Comparison of ENCODE assay signal across 25 cellular contexts in genomic region chr11:107583629-107584195, GRCh38. TPM values are rescaled to one million over a fixed set of nuclear protein-coding genes. Genes with fewer than 3 reads are reported as not detected.
DNase-seq lines count a peak whose midpoint lies in the region; ATAC-seq and TF ChIP-seq lines count a peak whose summit lies in the region.
"Had no signal": no experiment of that assay in that cellular context is flagged by ENCODE, and none has a peak within 500 bp of the region (broad histone marks: within the 10 kb centered on the region; RNA-seq: fewer than 3 reads in every experiment).

No MANE protein-coding gene starts in this region.

- ATAC-seq in RWPE2 (ENCODE audit: low read depth) (peak; percentile 70), heart left ventricle (no peak)
- ATAC-seq: stimulated activated memory B cell treated with anti-CD40 and anti-IgM and Interleukin-4, amounts not matched to agents 10 μg/mL and 1 μg/mL and 100 μg/mL, for 72 hours had no signal

- no peak overlapping the region for H3K4me3 Mint-ChIP-seq in HFFc6
- H3K4me3 Mint-ChIP-seq: central memory CD8-positive, alpha-beta T cell; H9; stimulated activated memory B cell treated with anti-CD40 and anti-IgM and Interleukin-4, amounts not matched to agents 10 μg/mL and 1 μg/mL and 100 μg/mL, for 72 hours had no signal

- no peaks in the 10 kb centered on the region for H3K36me3 Mint-ChIP-seq in HFFc6 (ENCODE audit: low read depth)
- H3K36me3 Mint-ChIP-seq: stimulated activated memory B cell treated with anti-CD40 and anti-IgM and Interleukin-4, amounts not matched to agents 10 μg/mL and 1 μg/mL and 100 μg/mL, for 72 hours had no signal

- H3K27me3 ChIP-seq in RWPE2 (ENCODE audit: insufficient read depth, poor library complexity, severe bottlenecking) (no peaks in the 10 kb centered on the region), heart left ventricle (peaks cover 0 to 41% (median 0%) of the 10 kb centered on the region in 9 donors)
- H3K27me3 ChIP-seq: testis, vagina had no signal

- TF ChIP-seq POLR2A in heart left ventricle (IDR thresholded peaks at IDR 0.05), result no peak

- H3K36me3 ChIP-seq in RWPE2 (ENCODE audit: low read depth), result no peaks in the 10 kb centered on the region
- H3K36me3 ChIP-seq in heart left ventricle, result no peaks in the 10 kb centered on the region
- H3K36me3 ChIP-seq: vagina, WERI-Rb-1 had no signal

- H3K4me1 ChIP-seq in RWPE2 (ENCODE audit: insufficient read depth, poor library complexity, severe bottlenecking) (peaks cover 8% of the 10 kb centered on the region), heart left ventricle (no peaks in the 10 kb centered on the region)
- H3K4me1 ChIP-seq: testis, vagina had no signal

- H3K4me1 Mint-ChIP-seq in HFFc6 (ENCODE audit: low read depth), result peaks cover 39% of the 10 kb centered on the region
- H3K4me1 Mint-ChIP-seq: central memory CD8-positive, alpha-beta T cell; stimulated activated memory B cell treated with anti-CD40 and anti-IgM and Interleukin-4, amounts not matched to agents 10 μg/mL and 1 μg/mL and 100 μg/mL, for 72 hours had no signal

- H3K4me3 ChIP-seq in RWPE2 (ENCODE audit: severe bottlenecking) (no peak overlapping the region), heart left ventricle (no peak overlapping the region)
- H3K4me3 ChIP-seq: lung, PC-9, testis, vagina had no signal

- intact Hi-C loops in heart left ventricle (cut with DNase I), result no loop called here

- no peak overlapping the region for H3K27ac Mint-ChIP-seq in HFFc6
- H3K27ac Mint-ChIP-seq: H9; stimulated activated memory B cell treated with anti-CD40 and anti-IgM and Interleukin-4, amounts not matched to agents 10 μg/mL and 1 μg/mL and 100 μg/mL, for 72 hours had no signal

- peaks cover 2% of the 10 kb centered on the region for H3K27me3 Mint-ChIP-seq in HFFc6 (ENCODE audit: insufficient read depth)

- H3K9me3 Mint-ChIP-seq in HFFc6, result no peaks in the 10 kb centered on the region

- TF ChIP-seq CTCF in HFFc6 (IDR thresholded peaks at IDR 0.05) (no peak), RWPE2 (IDR thresholded peaks at IDR 0.05; ENCODE audit: poor library complexity, severe bottlenecking) (no peak), heart left ventricle (IDR thresholded peaks at IDR 0.05) (no peak)

- 71 to 81% (median 77%) methylated on average over 3 of the region's 3 CpGs for WGBS in heart left ventricle, 4 donors

- H3K27ac ChIP-seq in RWPE2 (ENCODE audit: poor library complexity, severe bottlenecking) (no peak overlapping the region), heart left ventricle (no peak overlapping the region)
- H3K27ac ChIP-seq: PC-9, testis, vagina, WERI-Rb-1 had no signal

- DNase-seq in EH (ENCODE audit: low read depth) (peak; percentile 39), HFFc6 (peak; percentile 68), RWPE2 (ENCODE audit: low spot score) (no peak), glomerular visceral epithelial cell (ENCODE audit: extremely low spot score) (peak; percentile 8), T-helper 9 cell (no peak), heart left ventricle (no peak), RPMI8226 (no peak)
- DNase-seq: activated CD4-positive, alpha-beta T cell treated with anti-CD3 and anti-CD28 coated beads, Interleukin-2, amount 50 U/mL, for 4 hours; activated naive CD4-positive, alpha-beta T cell treated with Interleukin-2 at 50 U/mL for 16 hours; anterior cingulate cortex; erythroblast; H9; KBM-7; MV-4-11; NCI-H187 treated with DMSO at 0.1 percent for 48 hours; NCI-H345; PC-9; stimulated activated CD4-positive, alpha-beta T cell treated with anti-CD3 and anti-CD28 coated beads, Interleukin-2, amount 100 ng/mL, for 24 hours; T-helper 2 cell; testis; WERI-Rb-1 had no signal

- H3K9me3 ChIP-seq in RWPE2 (ENCODE audit: severe bottlenecking) (no peaks in the 10 kb centered on the region), heart left ventricle (no peaks in the 10 kb centered on the region)
- H3K9me3 ChIP-seq: testis, vagina had no signal

RNA-seq across cellular contexts. Expression of gene ELMOD1, which starts 7.2 kb away (rescaled TPM):
- total RNA-seq in HFFc6 (2021; fragmentation: NEBNext Ultra II Directional; extraction: Animal tissue kit (Norgen Biotek cat#: 25700)), result under 1 TPM; 0.19 to 0.30 (median 0.24) TPM
- under 1 TPM in 7 of 9 donors, not detected in 2; 0.12 to 0.75 (median 0.48) TPM for total RNA-seq in heart left ventricle
- polyA plus RNA-seq in heart left ventricle, result under 1 TPM; 0.29 to 0.30 TPM
- total RNA-seq: PC-9, vagina had no signal

RNA-seq across cellular contexts. Expression of gene ALKBH8, which starts 18.2 kb away (rescaled TPM):
- total RNA-seq in HFFc6 (2021; fragmentation: NEBNext Ultra II Directional; extraction: Animal tissue kit (Norgen Biotek cat#: 25700)), result 1 to 10 TPM; 5.6 to 9.6 (median 7.1) TPM
- 1 to 10 TPM; 4.8 to 8.6 (median 6.5) TPM for total RNA-seq in heart left ventricle
- polyA plus RNA-seq in heart left ventricle, result 1 to 10 TPM; 2.9 to 5.0 TPM

Comparison
In these comparisons a context has a peak if more than half of its experiments do, and no peak if none do; other contexts are left out.
1. DNase-seq: peak in EH (single experiment), HFFc6 (single experiment) and glomerular visceral epithelial cell (single experiment); none in RWPE2 (single experiment), T-helper 9 cell (single experiment), heart left ventricle (0 of 5) and RPMI8226 (single experiment).